In the genomic region with DNA sequence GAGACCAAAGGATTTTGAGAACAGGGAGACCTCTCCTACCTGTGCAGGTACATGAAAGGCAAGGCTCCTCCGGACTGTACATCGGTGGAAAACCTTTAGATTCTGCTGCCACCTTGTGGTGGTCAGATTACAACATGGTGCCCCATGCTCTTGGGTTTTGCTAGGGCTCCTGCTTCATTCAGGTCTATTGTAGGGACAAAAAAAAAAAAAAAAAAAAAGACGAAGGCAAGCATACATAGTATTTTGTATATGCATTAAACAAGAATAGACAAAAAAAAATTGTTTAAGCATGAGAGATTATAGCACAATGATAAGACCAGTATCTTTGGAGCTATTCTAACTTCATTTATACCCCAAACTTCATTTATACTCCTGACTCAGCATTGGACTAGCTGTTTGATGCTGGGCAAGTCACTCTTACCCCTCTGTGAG, we compare ENCODE assay signal across 8 cellular contexts. TPM values are rescaled to one million over a fixed set of nuclear protein-coding genes. Genes with fewer than 3 reads are reported as not detected.
DNase-seq lines count a peak whose midpoint lies in the region; TF ChIP-seq lines count a peak whose summit lies in the region.

No MANE protein-coding gene starts in this region.

- DNase-seq in C1 segment of cervical spinal cord (lab: John Stamatoyannopoulos, UW) (peak in 11 of 14 donors; percentile 3 to 53 (median 9)), GM19238 (ENCODE audit: insufficient read length, low spot score) (peak; percentile 26), HT1080 (ENCODE audit: low read depth) (peak; percentile 60), PC-9 (peak; percentile 77 to 83), fibroblast of the aortic adventitia (ENCODE audit: low read depth) (peak; percentile 68), ovary (peak; percentile 33 to 58 (median 44)), ureter (ENCODE audit: low spot score) (peak; percentile 69)
- peak; percentile 52 to 61 for DNase-seq in activated T-cell treated with anti-CD3 and anti-CD28 coated beads, Interleukin-2, amount 50 U/mL, for 48 hours

- no peak for TF ChIP-seq POLR2A in ovary (IDR thresholded peaks at IDR 0.05)

- H4K20me1 ChIP-seq in PC-9 (ENCODE audit: insufficient read depth), result no peaks in the 10 kb centered on the region

- H3K9me2 ChIP-seq in PC-9 (ENCODE audit: insufficient read depth), result no peaks in the 10 kb centered on the region

- no peak overlapping the region for H2AFZ ChIP-seq in PC-9

- no peak overlapping the region for H3K4me2 ChIP-seq in PC-9

- H3K27me3 ChIP-seq in PC-9 (ENCODE audit: insufficient read depth, low read depth) (no peaks in the 10 kb centered on the region), ovary (no peaks in the 10 kb centered on the region)

- H3K27ac ChIP-seq in PC-9 (no peak overlapping the region), ovary (no peak overlapping the region)

- H3K4me1 ChIP-seq in PC-9 (replicated peaks; ENCODE audit: insufficient read depth) (no peaks in the 10 kb centered on the region; the same call in 1 of the 2 replicates), ovary (ENCODE audit: insufficient read depth) (no peaks in the 10 kb centered on the region)

- no peaks in the 10 kb centered on the region for H3K9me3 ChIP-seq in PC-9 (ENCODE audit: insufficient read depth, low read depth)
- H3K9me3 ChIP-seq in ovary, result no peaks in the 10 kb centered on the region

- TF ChIP-seq CTCF in PC-9 (conservative IDR thresholded peaks at IDR 0.05), result peak; percentile 82
- TF ChIP-seq CTCF in fibroblast of the aortic adventitia (IDR thresholded peaks at IDR 0.05; ENCODE audit: insufficient read depth, low read length), result peak; percentile 73
- peak in 2 of 3 donors; percentile 17 to 34 for TF ChIP-seq CTCF in ovary (IDR thresholded peaks at IDR 0.05)

- H3K36me3 ChIP-seq in PC-9 (ENCODE audit: low read depth) (no peaks in the 10 kb centered on the region), ovary (no peaks in the 10 kb centered on the region)

- no TSS peak for BruUV-seq in PC-9 (replicated peaks; lab: Mats Ljungman, UMichigan)

- POLR2A ChIA-PET in PC-9 (lab: Charles Lee; ENCODE audit: unreplicated experiment), result no interaction called here

- H3K79me2 ChIP-seq in PC-9 (ENCODE audit: low read depth), result no peaks in the 10 kb centered on the region

- CTCF ChIA-PET in PC-9 (lab: Charles Lee), result no interaction called here

- TF ChIP-seq EP300 in ovary (IDR thresholded peaks at IDR 0.05), result no peak

- WGBS in ovary, 3 donors, result 3 to 7% (median 3%) methylated on average over 3 of the region's 3 CpGs

- H3F3A ChIP-seq in PC-9 (ENCODE audit: insufficient read depth, low read depth), result peaks cover 3% of the 10 kb centered on the region; the same call in 1 of the 2 replicates

- H3K4me3 ChIP-seq in PC-9 (no peak overlapping the region), fibroblast of the aortic adventitia (ENCODE audit: low read depth, low read length) (no peak overlapping the region), ovary (no peak overlapping the region)

- intact Hi-C loops in PC-9 (cut with micrococcal nuclease; ENCODE audit: unreplicated experiment), result loop anchor here (5.0 to 10.0 kb wide), 3 partner anchors 275 to 1328 kb away; no protein-coding TSS in a partner anchor
- intact Hi-C loops in ovary (cut with DNase I), result loop anchor here in 3 of 4 donors (5.0 to 10.0 kb wide), 4 partner anchors 85 to 1315 kb away; no protein-coding TSS in a partner anchor

RNA-seq across cellular contexts. Expression of a gene that starts 27.4 kb away (rescaled TPM):
- total RNA-seq in HT1080 (2014; rRNA removed; shearing (Covaris generic)), result 62.4 and 64.4 TPM in 2 replicates
- 43.3 and 48.2 TPM in 2 replicates for polyA plus RNA-seq in HT1080 (2015; cell fraction: cytosol; rRNA removed)
- 24.9 and 26.2 TPM in 2 replicates for polyA plus RNA-seq in HT1080 (2015; cell fraction: nucleus; rRNA removed)
- 33.6 and 53.1 TPM in 2 replicates for total RNA-seq in PC-9 (2021)
- total RNA-seq in fibroblast of the aortic adventitia (ENCODE audit: low replicate concordance), result 14.3 and 58.3 TPM in 2 replicates
- total RNA-seq in ovary, result 10 to 100 TPM in 6 of 7 donors, 1 to 10 TPM in 1; 9.3 to 36.2 (median 18.5) TPM
- 10 to 100 TPM; 11.9 to 26.1 TPM for polyA plus RNA-seq in ovary
- 17.1 TPM for total RNA-seq in ureter

RNA-seq across cellular contexts. Expression of a gene that starts 34.0 kb away (rescaled TPM):
- 5.1 and 6.8 TPM in 2 replicates for total RNA-seq in HT1080 (2014; rRNA removed; shearing (Covaris generic))
- polyA plus RNA-seq in HT1080 (2015; cell fraction: cytosol; rRNA removed), result 4.7 and 5.8 TPM in 2 replicates
- 12.4 and 14.4 TPM in 2 replicates for polyA plus RNA-seq in HT1080 (2015; cell fraction: nucleus; rRNA removed)
- total RNA-seq in PC-9 (2021) (30.2 and 34.3 TPM in 2 replicates), fibroblast of the aortic adventitia (ENCODE audit: low replicate concordance) (28.4 and 30.2 TPM in 2 replicates), ovary (10 to 100 TPM; 24.0 to 84.9 (median 67.8) TPM), ureter (84.8 TPM)
- polyA plus RNA-seq in ovary, result 10 to 100 TPM; 11.9 to 21.5 TPM

RNA-seq across cellular contexts. Expression of a gene that starts 57.5 kb away (rescaled TPM):
- total RNA-seq in HT1080 (2014; rRNA removed; shearing (Covaris generic)), result not detected in 2 replicates
- not detected in 2 replicates for polyA plus RNA-seq in HT1080 (2015; cell fraction: cytosol; rRNA removed)
- polyA plus RNA-seq in HT1080 (2015; cell fraction: nucleus; rRNA removed), result not detected in 2 replicates
- total RNA-seq in PC-9 (2021) (not detected in 2 replicates), fibroblast of the aortic adventitia (ENCODE audit: low replicate concordance) (not detected in 2 replicates), ovary (1 to 10 TPM in 1 of 7 donors, under 1 TPM in 2, not detected in 4; 0.20 to 1.1 (median 0.28) TPM), ureter (not detected)
- polyA plus RNA-seq in ovary, result under 1 TPM in 1 of 2 donors, not detected in 1; 0.28 TPM

Comparison
In these comparisons a context has a peak if more than half of its experiments do, and no peak if none do; other contexts are left out.
1. DNase-seq: peak in every context shown above with its lines; median percentile 80 in PC-9; 69 in ureter; 68 in fibroblast of the aortic adventitia; 60 in HT1080; 56 in activated T-cell treated with anti-CD3 and anti-CD28 coated beads, Interleukin-2, amount 50 U/mL, for 48 hours; 44 in ovary; 26 in GM19238; 9 in C1 segment of cervical spinal cord.
2. CTCF ChIP-seq: peak in every context shown above with its lines; median percentile 82 in PC-9; 73 in fibroblast of the aortic adventitia; 26 in ovary.